16 cellular contexts compared by ENCODE assay signal in the genomic region with DNA sequence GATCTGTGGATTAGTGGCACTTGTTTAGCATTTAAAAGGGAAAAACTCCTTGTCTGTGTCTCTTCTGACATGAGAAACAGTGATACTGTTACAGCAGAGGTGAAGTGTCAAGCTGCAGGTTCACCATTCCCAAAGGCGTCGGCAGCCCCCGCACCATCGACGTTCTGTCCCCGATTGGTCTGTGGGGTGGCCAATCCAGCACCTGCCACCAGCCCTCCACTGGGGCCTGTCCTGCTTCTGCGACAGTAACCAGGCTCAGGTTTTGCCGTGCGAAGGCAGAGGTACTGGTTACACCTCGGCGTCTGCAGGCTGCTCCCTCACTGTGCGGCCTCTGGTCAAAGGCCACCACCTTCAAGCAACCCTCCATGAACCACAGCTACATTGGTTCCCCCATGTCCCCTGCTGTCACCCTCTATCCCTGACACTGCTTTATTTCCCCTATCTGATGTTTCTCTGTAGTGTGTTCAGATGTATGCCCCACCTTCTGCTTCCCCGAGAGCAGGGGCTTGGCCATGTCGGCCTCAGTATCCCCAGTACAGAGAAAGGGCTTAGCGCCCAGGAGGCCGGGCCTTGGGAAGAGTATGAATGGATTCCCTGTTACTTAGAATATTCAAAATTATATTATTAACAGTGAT. TPM values are rescaled to one million over a fixed set of nuclear protein-coding genes. Genes with fewer than 3 reads are reported as not detected.
DNase-seq lines count a peak whose midpoint lies in the region; ATAC-seq and TF ChIP-seq lines count a peak whose summit lies in the region.
"Had no signal": no experiment of that assay in that cellular context is flagged by ENCODE, and none has a peak within 500 bp of the region (broad histone marks: within the 10 kb centered on the region; RNA-seq: fewer than 3 reads in every experiment).

No MANE protein-coding gene starts in this region.

- H2AFZ ChIP-seq in hepatocyte, result no peak overlapping the region

- no peak overlapping the region for H3K4me2 ChIP-seq in hepatocyte
- H3K4me2 ChIP-seq: A549 had no signal

- H3K27ac ChIP-seq in left ventricle myocardium inferior (replicated peaks) (no peak overlapping the region), hepatocyte (no peak overlapping the region)
- H3K27ac ChIP-seq: A549 had no signal

- H3K9me3 ChIP-seq in left ventricle myocardium inferior (replicated peaks), result no peaks in the 10 kb centered on the region
- H3K9me3 ChIP-seq in hepatocyte (ENCODE audit: low read depth), result no peaks in the 10 kb centered on the region
- H3K9me3 ChIP-seq: A549 had no signal

- H3K4me1 Mint-ChIP-seq in activated T-helper 2 cell treated with anti-CD3 and anti-CD28 coated beads, Interferon-gamma antibody, Interleukin-2, Interleukin-4, amounts not matched to agents 10 μg/mL and 5 μg/mL and 100 μg/mL, durations not matched to agents 14 hours and 24 hours and 36 hours (ENCODE audit: low read depth), result peaks cover 6% of the 10 kb centered on the region
- H3K4me1 Mint-ChIP-seq in nephron progenitor cell, result peaks cover 25% of the 10 kb centered on the region

- no peaks in the 10 kb centered on the region for H3K9me3 Mint-ChIP-seq in activated T-helper 2 cell treated with anti-CD3 and anti-CD28 coated beads, Interferon-gamma antibody, Interleukin-2, Interleukin-4, amounts not matched to agents 10 μg/mL and 5 μg/mL and 100 μg/mL, durations not matched to agents 14 hours and 24 hours and 36 hours
- no peaks in the 10 kb centered on the region for H3K9me3 Mint-ChIP-seq in nephron progenitor cell
- H3K9me3 Mint-ChIP-seq: CD4-positive, alpha-beta T cell had no signal

- no peak overlapping the region for H3K4me3 Mint-ChIP-seq in activated T-helper 2 cell treated with anti-CD3 and anti-CD28 coated beads, Interferon-gamma antibody, Interleukin-2, Interleukin-4, amounts not matched to agents 10 μg/mL and 5 μg/mL and 100 μg/mL, durations not matched to agents 14 hours and 24 hours and 36 hours (ENCODE audit: low read depth)
- H3K4me3 Mint-ChIP-seq in nephron progenitor cell, result no peak overlapping the region
- H3K4me3 Mint-ChIP-seq: CD4-positive, alpha-beta T cell had no signal

- H3K36me3 Mint-ChIP-seq in activated T-helper 2 cell treated with anti-CD3 and anti-CD28 coated beads, Interferon-gamma antibody, Interleukin-2, Interleukin-4, amounts not matched to agents 10 μg/mL and 5 μg/mL and 100 μg/mL, durations not matched to agents 14 hours and 24 hours and 36 hours (ENCODE audit: low read depth), result peaks cover 56% of the 10 kb centered on the region
- peaks cover 25% of the 10 kb centered on the region for H3K36me3 Mint-ChIP-seq in nephron progenitor cell (ENCODE audit: low read depth)

- 95% methylated on average over 16 of the region's 16 CpGs for WGBS in hepatocyte (ENCODE audit: low lambda C conversion rate, missing lambda C conversion rate)

- DNase-seq in Right ventricle myocardium inferior (ENCODE audit: missing footprints) (peak; percentile 37), left ventricle myocardium inferior (no peak), nephron progenitor cell (no peak), hepatocyte (ENCODE audit: low spot score) (no peak), GM10266 (ENCODE audit: extremely low spot score) (no peak)
- peak; percentile 6 for DNase-seq in activated T-helper 2 cell treated with anti-CD3 and anti-CD28 coated beads, Interferon-gamma antibody, Interleukin-2, Interleukin-4, amounts not matched to agents 10 μg/mL and 5 μg/mL and 100 μg/mL, durations not matched to agents 14 hours and 24 hours and 36 hours (ENCODE audit: low spot score)
- DNase-seq: CD4-positive, alpha-beta T cell; EL; KBM-7; NCI-H1105 treated with DMSO at 0.1 percent for 48 hours; NCI-H1694; NCI-H2081 treated with DMSO at 0.1 percent for 48 hours; SHP77 had no signal

- TF ChIP-seq CTCF in left ventricle myocardium inferior (IDR thresholded peaks at IDR 0.05; ENCODE audit: borderline replicate concordance) (no peak), nephron progenitor cell (IDR thresholded peaks at IDR 0.05) (no peak), hepatocyte (IDR thresholded peaks at IDR 0.05; ENCODE audit: poor library complexity) (no peak), GM10266 (IDR thresholded peaks at IDR 0.05; ENCODE audit: control insufficient read depth, insufficient read depth, low read depth, missing control alignments) (no peak)

- H3K27me3 Mint-ChIP-seq in activated T-helper 2 cell treated with anti-CD3 and anti-CD28 coated beads, Interferon-gamma antibody, Interleukin-2, Interleukin-4, amounts not matched to agents 10 μg/mL and 5 μg/mL and 100 μg/mL, durations not matched to agents 14 hours and 24 hours and 36 hours (ENCODE audit: low read depth), result no peaks in the 10 kb centered on the region
- peaks cover 7% of the 10 kb centered on the region for H3K27me3 Mint-ChIP-seq in nephron progenitor cell (ENCODE audit: low read depth, poor library complexity)
- H3K27me3 Mint-ChIP-seq: CD4-positive, alpha-beta T cell had no signal

- H3K4me3 ChIP-seq in left ventricle myocardium inferior (no peak overlapping the region), hepatocyte (no peak overlapping the region)
- H3K4me3 ChIP-seq: A549 had no signal

- H3K79me2 ChIP-seq in hepatocyte, result no peaks in the 10 kb centered on the region

- H3K36me3 ChIP-seq in left ventricle myocardium inferior (no peaks in the 10 kb centered on the region), hepatocyte (replicated peaks; ENCODE audit: insufficient read depth, low read depth) (no peaks in the 10 kb centered on the region)

- ATAC-seq in Right ventricle myocardium inferior (no peak), GM21423 (IDR thresholded peaks at IDR 0.05; ENCODE audit: unreplicated experiment) (no peak)
- ATAC-seq: A549 had no signal

- H3K4me1 ChIP-seq in left ventricle myocardium inferior (no peaks in the 10 kb centered on the region), hepatocyte (ENCODE audit: insufficient read depth) (no peaks in the 10 kb centered on the region)
- H3K4me1 ChIP-seq: A549 had no signal

- intact Hi-C loops in Right ventricle myocardium inferior (cut with DNase I) (no loop called here), left ventricle myocardium inferior (cut with micrococcal nuclease) (no loop called here)
- intact Hi-C loops in activated T-helper 2 cell treated with anti-CD3 and anti-CD28 coated beads, Interferon-gamma antibody, Interleukin-2, Interleukin-4, amounts not matched to agents 10 μg/mL and 5 μg/mL and 100 μg/mL, durations not matched to agents 14 hours and 24 hours and 36 hours (cut with micrococcal nuclease), result no loop called here

- H3K9me2 ChIP-seq in hepatocyte (replicated peaks; ENCODE audit: insufficient read depth), result no peaks in the 10 kb centered on the region

- H4K20me1 ChIP-seq in hepatocyte (ENCODE audit: insufficient read depth, poor library complexity, severe bottlenecking), result no peaks in the 10 kb centered on the region

- H3K27me3 ChIP-seq in left ventricle myocardium inferior (ENCODE audit: low read depth) (no peaks in the 10 kb centered on the region), hepatocyte (no peaks in the 10 kb centered on the region)

- peak overlapping the region; percentile 42 for H3K27ac Mint-ChIP-seq in activated T-helper 2 cell treated with anti-CD3 and anti-CD28 coated beads, Interferon-gamma antibody, Interleukin-2, Interleukin-4, amounts not matched to agents 10 μg/mL and 5 μg/mL and 100 μg/mL, durations not matched to agents 14 hours and 24 hours and 36 hours
- H3K27ac Mint-ChIP-seq in nephron progenitor cell, result peak overlapping the region; percentile 80
- H3K27ac Mint-ChIP-seq: CD4-positive, alpha-beta T cell had no signal

RNA-seq across cellular contexts. Expression of a gene that starts 8.6 kb away (rescaled TPM):
- total RNA-seq in Right ventricle myocardium inferior (not detected), left ventricle myocardium inferior (not detected), hepatocyte (0.27 and 0.36 TPM in 2 replicates)
- 0.07 and 0.14 TPM in 2 replicates for total RNA-seq in activated T-helper 2 cell treated with anti-CD3 and anti-CD28 coated beads, Interferon-gamma antibody, Interleukin-2, Interleukin-4, amounts not matched to agents 10 μg/mL and 5 μg/mL and 100 μg/mL, durations not matched to agents 14 hours and 24 hours and 36 hours
- polyA plus RNA-seq in hepatocyte, result 0.62 TPM in 1 of 2 replicates, not detected in the other
- total RNA-seq: CD4-positive, alpha-beta T cell; H4 had no signal

RNA-seq across cellular contexts. Expression of a gene that starts 30.7 kb away (rescaled TPM):
- total RNA-seq in Right ventricle myocardium inferior (10.8 TPM), left ventricle myocardium inferior (10.9 TPM), hepatocyte (12.7 and 16.5 TPM in 2 replicates)
- total RNA-seq in activated T-helper 2 cell treated with anti-CD3 and anti-CD28 coated beads, Interferon-gamma antibody, Interleukin-2, Interleukin-4, amounts not matched to agents 10 μg/mL and 5 μg/mL and 100 μg/mL, durations not matched to agents 14 hours and 24 hours and 36 hours, result 98.6 and 102 TPM in 2 replicates
- 21.1 and 21.3 TPM in 2 replicates for polyA plus RNA-seq in hepatocyte

RNA-seq across cellular contexts. Expression of a gene that starts 46.9 kb away (rescaled TPM):
- total RNA-seq in Right ventricle myocardium inferior (20.6 TPM), left ventricle myocardium inferior (17.3 TPM), hepatocyte (not detected in 2 replicates)
- not detected in 2 replicates for total RNA-seq in activated T-helper 2 cell treated with anti-CD3 and anti-CD28 coated beads, Interferon-gamma antibody, Interleukin-2, Interleukin-4, amounts not matched to agents 10 μg/mL and 5 μg/mL and 100 μg/mL, durations not matched to agents 14 hours and 24 hours and 36 hours
- 0.15 TPM in 1 of 2 replicates, not detected in the other for polyA plus RNA-seq in hepatocyte
- total RNA-seq: CD4-positive, alpha-beta T cell; H4 had no signal

Comparison
In these comparisons a context has a peak if more than half of its experiments do, and no peak if none do; other contexts are left out.
1. DNase-seq: peak in Right ventricle myocardium inferior (single experiment) and activated T-helper 2 cell treated with anti-CD3 and anti-CD28 coated beads, Interferon-gamma antibody, Interleukin-2, Interleukin-4, amounts not matched to agents 10 μg/mL and 5 μg/mL and 100 μg/mL, durations not matched to agents 14 hours and 24 hours and 36 hours (single experiment); none in left ventricle myocardium inferior (single experiment), nephron progenitor cell (single experiment), hepatocyte (single experiment) and GM10266 (single experiment).
2. RNA of a gene that starts 46.9 kb away (total RNA-seq): 20.6 TPM in Right ventricle myocardium inferior (single experiment) and 17.3 TPM in left ventricle myocardium inferior (single experiment); not detected in hepatocyte and not detected in activated T-helper 2 cell treated with anti-CD3 and anti-CD28 coated beads, Interferon-gamma antibody, Interleukin-2, Interleukin-4, amounts not matched to agents 10 μg/mL and 5 μg/mL and 100 μg/mL, durations not matched to agents 14 hours and 24 hours and 36 hours; every median in the first group is over 10 times any median in the second.